In the genomic region with DNA sequence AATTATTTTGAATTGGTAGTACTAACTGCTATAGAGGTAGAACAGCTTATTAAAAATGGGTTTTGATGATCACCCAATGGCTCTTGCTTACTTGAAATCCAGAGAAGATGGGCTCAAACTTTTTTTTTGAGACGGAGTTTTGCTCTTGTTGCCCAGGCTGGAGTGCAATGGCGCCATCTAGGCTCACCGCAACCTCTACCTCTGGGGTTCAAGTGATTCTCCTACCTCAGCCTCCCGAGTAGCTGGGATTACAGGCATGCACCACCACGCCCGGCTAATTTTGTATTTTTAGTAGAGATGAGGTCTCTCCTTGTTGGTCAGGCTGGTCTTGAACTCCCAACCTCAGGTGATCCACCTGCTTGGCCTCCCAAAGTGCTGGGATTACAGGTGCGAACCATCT, we compare ENCODE assay signal across 12 cellular contexts. TPM values are rescaled to one million over a fixed set of nuclear protein-coding genes. Genes with fewer than 3 reads are reported as not detected.
DNase-seq lines count a peak whose midpoint lies in the region; ATAC-seq, FAIRE-seq and TF ChIP-seq lines count a peak whose summit lies in the region.
"Not testable (repeated sequence)": the region's sequence is repeated elsewhere in the genome, so short reads cannot be mapped to it uniquely, and the experiment has no call there.
"Had no signal": no experiment of that assay in that cellular context is flagged by ENCODE, and none has a peak within 500 bp of the region (broad histone marks: within the 10 kb centered on the region; RNA-seq: fewer than 3 reads in every experiment).

No MANE protein-coding gene starts in this region.

- TF ChIP-seq CTCF in A549 (IDR thresholded peaks at IDR 0.05), result 0 out of 3 replicates have a peak, but pooled peaks have one; percentile 22
- peak; percentile 10 for TF ChIP-seq CTCF in GM10266 (IDR thresholded peaks at IDR 0.05; ENCODE audit: control insufficient read depth, insufficient read depth, low read depth, missing control alignments)
- TF ChIP-seq CTCF in HFF-Myc (IDR thresholded peaks at IDR 0.05; ENCODE audit: low read depth, low read length, missing control alignments), result peak; percentile 3

- not testable (repeated sequence) for H3K9me3 ChIP-seq in A549

- not testable (repeated sequence) for TF ChIP-seq POLR2A in A549 (IDR thresholded peaks at IDR 0.05; ENCODE audit: low read length); erythroblast (IDR thresholded peaks at IDR 0.05; ENCODE audit: low read length)

- POLR2A ChIA-PET in A549 (lab: Yijun Ruan, JAX), result interaction anchor here (0.6 kb wide), 1 partner anchor 25 kb away, joined by 13 read pairs; no protein-coding TSS in a partner anchor
- POLR2A ChIA-PET in activated CD4-positive, alpha-beta T cell treated with anti-CD3 and anti-CD28 coated beads for 36 hours (lab: Charles Lee), result not testable (repeated sequence)

- peaks cover 14% of the 10 kb centered on the region for H3K4me1 Mint-ChIP-seq in activated CD4-positive, alpha-beta T cell treated with anti-CD3 and anti-CD28 coated beads for 36 hours

- H3K4me1 ChIP-seq in A549, result peaks cover 43% of the 10 kb centered on the region

- DNase-seq in A549 (ENCODE audit: low read depth in 1 of 2, low spot score in 1 of 2); GM10266 (ENCODE audit: extremely low spot score); HFF-Myc (ENCODE audit: extremely low read depth, low read depth): not testable (repeated sequence)
- DNase-seq in OCI-M1 (lab: John Stamatoyannopoulos, UW) (peak; percentile 21), activated T-cell treated with anti-CD3 and anti-CD28 coated beads for 48 hours (ENCODE audit: low read depth) (peak; percentile 12), erythroblast (lab: John Stamatoyannopoulos, UW) (peak; percentile 35 to 44)
- DNase-seq in activated CD4-positive, alpha-beta T cell treated with anti-CD3 and anti-CD28 coated beads for 36 hours, result peak; percentile 41
- DNase-seq in stimulated activated CD8-positive, alpha-beta memory T cell treated with anti-CD3 and anti-CD28 coated beads, Interleukin-4, amount 100 ng/mL, for 48 hours, result peak; percentile 40

- H3K4me3 ChIP-seq in A549; HFF-Myc (replicated peaks; ENCODE audit: low read depth, low read length): not testable (repeated sequence)

- TF ChIP-seq EP300 in A549 (IDR thresholded peaks at IDR 0.05), result not testable (repeated sequence)

- WGBS in A549 (ENCODE audit: missing lambda C conversion rate), result 95% methylated on average over 7 of the region's 7 CpGs

- H3K27ac ChIP-seq in A549, result peak overlapping the region in 1 of 2 experiments; percentile 86; a peak in 3 of 6 replicates

- H3K36me3 Mint-ChIP-seq in activated CD4-positive, alpha-beta T cell treated with anti-CD3 and anti-CD28 coated beads for 36 hours (ENCODE audit: low read depth), result not testable (repeated sequence)

- H3K27ac Mint-ChIP-seq in activated CD4-positive, alpha-beta T cell treated with anti-CD3 and anti-CD28 coated beads for 36 hours, result not testable (repeated sequence)

- ATAC-seq in A549; activated CD4-positive, alpha-beta T cell treated with anti-CD3 and anti-CD28 coated beads for 36 hours: not testable (repeated sequence)

- not testable (repeated sequence) for H3K4me3 Mint-ChIP-seq in activated CD4-positive, alpha-beta T cell treated with anti-CD3 and anti-CD28 coated beads for 36 hours

- FAIRE-seq in A549 (lab: Jason Lieb, UNC), result not testable (repeated sequence)

- CTCF ChIA-PET in A549 (lab: Yijun Ruan, JAX), result interaction anchor here (0.7 to 9.6 kb wide), 5 partner anchors 15 to 201 kb away, joined by 3 to 101 read pairs (median 8); a partner anchor contains a TSS
- CTCF ChIA-PET in activated CD4-positive, alpha-beta T cell treated with anti-CD3 and anti-CD28 coated beads for 36 hours (lab: Charles Lee), result interaction anchor here (0.6 to 1.3 kb wide), 10 partner anchors 16 to 385 kb away, joined by 3 to 6 read pairs (median 3); a partner anchor contains a TSS

- not testable (repeated sequence) for TF ChIP-seq RAD21 in A549 (conservative IDR thresholded peaks at IDR 0.05 in 1 of 2, IDR thresholded peaks at IDR 0.05 in 1 of 2)

- H3K27me3 Mint-ChIP-seq in activated CD4-positive, alpha-beta T cell treated with anti-CD3 and anti-CD28 coated beads for 36 hours, result not testable (repeated sequence)

- intact Hi-C loops in activated CD4-positive, alpha-beta T cell treated with anti-CD3 and anti-CD28 coated beads for 36 hours (cut with DNase I, micrococcal nuclease), result loop anchor here in 1 of 2 experiments (10.0 kb wide), 1 partner anchor 202 kb away; a partner anchor contains a TSS

- H3K9me3 Mint-ChIP-seq in activated CD4-positive, alpha-beta T cell treated with anti-CD3 and anti-CD28 coated beads for 36 hours (ENCODE audit: low read depth), result not testable (repeated sequence)

- H3K4me2 ChIP-seq in A549, result not testable (repeated sequence)

RNA-seq across cellular contexts. Expression of a gene that starts 3.8 kb away (rescaled TPM):
- polyA plus RNA-seq in A549 (2011; rRNA removed) (40.9 and 41.2 TPM in 2 replicates), A549 (2017; fragmentation: RNase III; extraction: RNeasy Plus Mini Kit Qiagen cat#74134 plus additional on column Dnase treatment) (20.7 to 23.5 TPM (median 23.2 TPM) in 3 replicates)
- 33.5 and 38.0 TPM in 2 replicates for polyA plus RNA-seq in A549 (2012; cell fraction: cytosol; rRNA removed)
- polyA plus RNA-seq in A549 (2012; cell fraction: nucleus; rRNA removed), result 73.4 and 87.0 TPM in 2 replicates
- 20.8 and 21.3 TPM in 2 replicates for polyA minus RNA-seq in A549 (2011; rRNA and poly(A)+ RNA removed)
- 1 to 10 TPM; 5.2 to 7.5 TPM for total RNA-seq in activated CD4-positive, alpha-beta T cell treated with anti-CD3 and anti-CD28 coated beads for 36 hours

RNA-seq across cellular contexts. Expression of a gene that starts 4.8 kb away (rescaled TPM):
- 26.1 and 35.1 TPM in 2 replicates for polyA plus RNA-seq in A549 (2011; rRNA removed)
- 31.9 and 40.1 TPM in 2 replicates for polyA plus RNA-seq in A549 (2012; cell fraction: cytosol; rRNA removed)
- polyA plus RNA-seq in A549 (2012; cell fraction: nucleus; rRNA removed), result 109 and 119 TPM in 2 replicates
- 47.4 to 48.7 TPM (median 48.0 TPM) in 3 replicates for polyA plus RNA-seq in A549 (2017; fragmentation: RNase III; extraction: RNeasy Plus Mini Kit Qiagen cat#74134 plus additional on column Dnase treatment)
- 57.3 and 62.5 TPM in 2 replicates for polyA minus RNA-seq in A549 (2011; rRNA and poly(A)+ RNA removed)
- total RNA-seq in activated CD4-positive, alpha-beta T cell treated with anti-CD3 and anti-CD28 coated beads for 36 hours, result 10 to 100 TPM; 29.2 to 31.0 TPM

RNA-seq across cellular contexts. Expression of a gene that starts 33.1 kb away (rescaled TPM):
- 0.42 TPM in 1 of 2 replicates, not detected in the other for polyA plus RNA-seq in A549 (2011; rRNA removed)
- polyA plus RNA-seq in A549 (2012; cell fraction: cytosol; rRNA removed), result 0.17 and 0.21 TPM in 2 replicates
- polyA plus RNA-seq in A549 (2012; cell fraction: nucleus; rRNA removed), result 0.70 and 0.78 TPM in 2 replicates
- 0.09 to 0.23 TPM in 2 of 3 replicates, not detected in the other for polyA plus RNA-seq in A549 (2017; fragmentation: RNase III; extraction: RNeasy Plus Mini Kit Qiagen cat#74134 plus additional on column Dnase treatment)
- 1.2 TPM in 1 of 2 replicates, not detected in the other for polyA minus RNA-seq in A549 (2011; rRNA and poly(A)+ RNA removed)
- total RNA-seq in activated CD4-positive, alpha-beta T cell treated with anti-CD3 and anti-CD28 coated beads for 36 hours, result 1 to 10 TPM in 1 of 2 experiments, under 1 TPM in 1; 0.53 to 1.3 TPM
- total RNA-seq: A172, GM23248 had no signal
- polyA plus RNA-seq: CD4-positive, CD25-positive, alpha-beta regulatory T cell; GM23248; IgD-negative memory B cell had no signal

RNA-seq across cellular contexts. Expression of a gene that starts 37.2 kb away (rescaled TPM):
- polyA plus RNA-seq in A549 (2011; rRNA removed), result 223 and 263 TPM in 2 replicates
- 115 and 147 TPM in 2 replicates for polyA plus RNA-seq in A549 (2012; cell fraction: cytosol; rRNA removed)
- 122 and 179 TPM in 2 replicates for polyA plus RNA-seq in A549 (2012; cell fraction: nucleus; rRNA removed)
- polyA plus RNA-seq in A549 (2017; fragmentation: RNase III; extraction: RNeasy Plus Mini Kit Qiagen cat#74134 plus additional on column Dnase treatment), result 143 to 151 TPM (median 146 TPM) in 3 replicates
- 312 and 313 TPM in 2 replicates for polyA minus RNA-seq in A549 (2011; rRNA and poly(A)+ RNA removed)
- 100 to 1,000 TPM; 197 to 293 TPM for total RNA-seq in activated CD4-positive, alpha-beta T cell treated with anti-CD3 and anti-CD28 coated beads for 36 hours

RNA-seq across cellular contexts. Expression of a gene that starts 38.8 kb away (rescaled TPM):
- polyA plus RNA-seq in A549 (2011; rRNA removed) (86.1 and 86.7 TPM in 2 replicates), A549 (2017; fragmentation: RNase III; extraction: RNeasy Plus Mini Kit Qiagen cat#74134 plus additional on column Dnase treatment) (64.1 to 69.6 TPM (median 65.2 TPM) in 3 replicates)
- 96.7 and 97.4 TPM in 2 replicates for polyA plus RNA-seq in A549 (2012; cell fraction: cytosol; rRNA removed)
- 21.4 and 27.6 TPM in 2 replicates for polyA plus RNA-seq in A549 (2012; cell fraction: nucleus; rRNA removed)
- 31.6 and 42.1 TPM in 2 replicates for polyA minus RNA-seq in A549 (2011; rRNA and poly(A)+ RNA removed)
- 10 to 100 TPM; 69.1 to 76.0 TPM for total RNA-seq in activated CD4-positive, alpha-beta T cell treated with anti-CD3 and anti-CD28 coated beads for 36 hours
